Comparison of ENCODE assay signal across 10 cellular contexts in genomic region chr22:40050258-40050657, GRCh38. TPM values are rescaled to one million over a fixed set of nuclear protein-coding genes. Genes with fewer than 3 reads are reported as not detected.
DNase-seq lines count a peak whose midpoint lies in the region; ATAC-seq and TF ChIP-seq lines count a peak whose summit lies in the region.
"Had no signal": no experiment of that assay in that cellular context is flagged by ENCODE, and none has a peak within 500 bp of the region (broad histone marks: within the 10 kb centered on the region; RNA-seq: fewer than 3 reads in every experiment).

No MANE protein-coding gene starts in this region.

- peak; percentile 74 for DNase-seq in GM13976 (ENCODE audit: low spot score)
- DNase-seq in activated naive CD8-positive, alpha-beta T cell treated with anti-CD3 and anti-CD28 coated beads, Interleukin-2, amount 10 ng/mL, durations not matched to agents 7 days and 5 days, result no peak
- DNase-seq in T1000 (lab: John Stamatoyannopoulos, UW), result no peak
- DNase-seq in cerebellum (ENCODE audit: low spot score), result no peak
- no peak for DNase-seq in DMS153 (lab: John Stamatoyannopoulos, UW)
- DNase-seq in DMS79 (lab: John Stamatoyannopoulos, UW), result no peak
- DNase-seq: activated naive CD4-positive, alpha-beta T cell; NCI-H82 had no signal

- H3K4me1 Mint-ChIP-seq in activated naive CD8-positive, alpha-beta T cell treated with anti-CD3 and anti-CD28 coated beads, Interleukin-2, amount 10 ng/mL, durations not matched to agents 7 days and 5 days, result peaks cover 54% of the 10 kb centered on the region

- in situ Hi-C loops in GM13976 (cut with MboI; ENCODE audit: low sequenced_read_pairs, unreplicated experiment), result no loop called here

- H3K27ac Mint-ChIP-seq in activated naive CD8-positive, alpha-beta T cell treated with anti-CD3 and anti-CD28 coated beads, Interleukin-2, amount 10 ng/mL, durations not matched to agents 7 days and 5 days, result peak overlapping the region; percentile 73

- H3K4me3 Mint-ChIP-seq in activated naive CD8-positive, alpha-beta T cell treated with anti-CD3 and anti-CD28 coated beads, Interleukin-2, amount 10 ng/mL, durations not matched to agents 7 days and 5 days, result peak overlapping the region; percentile 65

- no peaks in the 10 kb centered on the region for H3K9me3 Mint-ChIP-seq in activated naive CD8-positive, alpha-beta T cell treated with anti-CD3 and anti-CD28 coated beads, Interleukin-2, amount 10 ng/mL, durations not matched to agents 7 days and 5 days

- POLR2A ChIA-PET in activated naive CD8-positive, alpha-beta T cell treated with anti-CD3 and anti-CD28 coated beads, Interleukin-2, amount 10 ng/mL, durations not matched to agents 7 days and 5 days (lab: Charles Lee), result interaction anchor here (0.7 to 1.7 kb wide), 2 partner anchors 136 to 143 kb away, joined by 3 to 6 read pairs; no protein-coding TSS in a partner anchor

- peaks cover 2% of the 10 kb centered on the region for H3K36me3 Mint-ChIP-seq in activated naive CD8-positive, alpha-beta T cell treated with anti-CD3 and anti-CD28 coated beads, Interleukin-2, amount 10 ng/mL, durations not matched to agents 7 days and 5 days

- no peaks in the 10 kb centered on the region for H3K27me3 Mint-ChIP-seq in activated naive CD8-positive, alpha-beta T cell treated with anti-CD3 and anti-CD28 coated beads, Interleukin-2, amount 10 ng/mL, durations not matched to agents 7 days and 5 days

- ATAC-seq in GM19468 (IDR thresholded peaks at IDR 0.05; ENCODE audit: extremely low read depth, unreplicated experiment) (peak; percentile 38), HG03432 (IDR thresholded peaks at IDR 0.05; ENCODE audit: unreplicated experiment) (peak; percentile 82)
- no peak for ATAC-seq in activated naive CD8-positive, alpha-beta T cell treated with anti-CD3 and anti-CD28 coated beads, Interleukin-2, amount 10 ng/mL, durations not matched to agents 7 days and 5 days (ENCODE audit: low read depth)

- no peak for TF ChIP-seq CTCF in GM13976 (IDR thresholded peaks at IDR 0.05; ENCODE audit: borderline replicate concordance, control extremely low read depth, extremely low read depth, insufficient read depth, missing control alignments)

RNA-seq across cellular contexts. Expression of gene FAM83F, which starts 55.5 kb away (rescaled TPM):
- total RNA-seq in activated naive CD8-positive, alpha-beta T cell treated with anti-CD3 and anti-CD28 coated beads, Interleukin-2, amount 10 ng/mL, durations not matched to agents 7 days and 5 days, result under 1 TPM; 0.20 to 0.30 TPM
- 0.36 TPM for total RNA-seq in cerebellum
